ENCODE assay signal across 8 cellular contexts in the genomic region with DNA sequence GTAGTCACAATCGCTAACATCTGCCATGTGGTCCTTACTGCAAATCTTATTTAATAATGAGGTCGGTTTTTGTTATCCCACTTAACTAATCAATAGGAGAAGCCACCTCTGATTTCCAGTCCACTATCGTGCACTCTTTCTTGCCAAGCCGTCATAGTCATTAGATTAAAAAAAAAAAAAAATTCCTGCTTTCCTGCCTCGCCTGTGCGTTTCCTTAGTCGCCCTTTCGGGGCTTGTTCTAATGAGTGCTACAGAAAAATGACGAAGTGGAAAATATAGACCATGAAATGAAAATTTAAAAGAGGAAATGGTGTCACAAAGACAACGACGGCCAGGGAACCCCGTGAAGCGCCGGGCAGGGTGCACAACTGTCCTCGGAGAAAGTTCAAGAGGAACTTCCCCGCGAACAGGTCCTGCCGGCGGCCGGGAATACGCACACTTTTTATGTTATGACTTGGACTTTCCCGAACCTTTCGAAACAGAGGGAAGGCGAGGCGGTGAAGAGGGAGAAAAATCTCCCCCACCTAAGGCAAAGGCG. TPM values are rescaled to one million over a fixed set of nuclear protein-coding genes. Genes with fewer than 3 reads are reported as not detected.
DNase-seq lines count a peak whose midpoint lies in the region; ATAC-seq, FAIRE-seq and TF ChIP-seq lines count a peak whose summit lies in the region.

No MANE protein-coding gene starts in this region.

- H3K4me3 ChIP-seq in A549: peak overlapping the region; percentile 63
- peak overlapping the region; percentile 100 for H3K4me3 ChIP-seq in SJSA1
- peak overlapping the region; percentile 72 to 98 (median 78) for H3K4me3 ChIP-seq in HepG2 (replicated peaks in 1 of 3; ENCODE audit: insufficient read depth in 1 of 3, low read depth in 2 of 3, low read length in 3 of 3)

- no peak for TF ChIP-seq RAD21 in A549 (conservative IDR thresholded peaks at IDR 0.05 in 1 of 2, IDR thresholded peaks at IDR 0.05 in 1 of 2)
- TF ChIP-seq RAD21 in HepG2 (CRISPR knock-in tag; IDR thresholded peaks at IDR 0.05): no peak

- FAIRE-seq in A549 (lab: Jason Lieb, UNC) (no peak), HepG2 (lab: Jason Lieb, UNC) (no peak), H54 (lab: Jason Lieb, UNC) (no peak)

- peaks cover 7% of the 10 kb centered on the region for H3K36me3 ChIP-seq in SJSA1
- H3K36me3 ChIP-seq in HepG2 (replicated peaks in 1 of 2; ENCODE audit: control insufficient read depth in 1 of 2, insufficient read depth in 2 of 2, low read length in 2 of 2): 0 out of 5 replicates have a peak, but pooled peaks cover 0 to 2% of the 10 kb centered on the region in 2 experiments

- H2AFZ ChIP-seq in HepG2 (ENCODE audit: low read length): peak overlapping the region; percentile 84

- no peak for TF ChIP-seq CTCF in A549 (IDR thresholded peaks at IDR 0.05)
- TF ChIP-seq CTCF in HepG2 (CRISPR knock-in tag; IDR thresholded peaks at IDR 0.05): no peak

- DNase-seq in A549 (ENCODE audit: low read depth in 1 of 2, low spot score in 1 of 2) (no peak), SJSA1 (ENCODE audit: low read depth in 1 of 2, low spot score in 2 of 2) (peak; percentile 65 to 77), caudate nucleus (lab: John Stamatoyannopoulos, UW) (peak in 4 of 61 donors; percentile 24 to 69 (median 58)), HepG2 (ENCODE audit: low spot score) (peak; percentile 44), H54 (ENCODE audit: insufficient read length, low spot score) (no peak)
- DNase-seq in stimulated activated CD8-positive, alpha-beta memory T cell treated with anti-CD3 and anti-CD28 coated beads, Interleukin-7, amount 100 ng/mL, for 24 hours (ENCODE audit: low read depth): peak; percentile 35

- 7% methylated on average over 26 of the region's 26 CpGs for WGBS in A549 (ENCODE audit: missing lambda C conversion rate)
- WGBS in HepG2 (ENCODE audit: low lambda C conversion rate): 14% methylated on average over 22 of the region's 26 CpGs

- in situ Hi-C loops in HepG2 (cut with HindIII; ENCODE audit: extremely low pct_ligation_motif_present, low pct_unique_long_range_greater_than_20kb): no loop called here

- peaks cover 27% of the 10 kb centered on the region for H3K79me2 ChIP-seq in HepG2 (ENCODE audit: insufficient read depth, low read length)

- H3K27me3 ChIP-seq in SJSA1 (replicated peaks) (no peaks in the 10 kb centered on the region), HepG2 (ENCODE audit: control insufficient read depth in 1 of 2, insufficient read depth in 2 of 2, low read length in 2 of 2) (no peaks in the 10 kb centered on the region)

- H3K9me3 ChIP-seq in A549: no peaks in the 10 kb centered on the region
- H3K9me3 ChIP-seq in SJSA1 (replicated peaks): peaks cover 3% of the 10 kb centered on the region; the same call in 1 of the 2 replicates
- no peaks in the 10 kb centered on the region for H3K9me3 ChIP-seq in HepG2 (ENCODE audit: low read length)

- ATAC-seq in A549 (peak; percentile 37 to 57), GM18870 (IDR thresholded peaks at IDR 0.05; ENCODE audit: unreplicated experiment) (peak; percentile 8), HG03139 (IDR thresholded peaks at IDR 0.05; ENCODE audit: unreplicated experiment) (peak; percentile 11), HepG2 (peak; percentile 3; the same call in 1 of the 3 replicates)

- peaks cover 24% of the 10 kb centered on the region for H3K4me1 ChIP-seq in A549
- peaks cover 24% of the 10 kb centered on the region for H3K4me1 ChIP-seq in SJSA1 (replicated peaks)
- H3K4me1 ChIP-seq in HepG2 (ENCODE audit: insufficient read depth, low read length): peaks cover 52% of the 10 kb centered on the region

- H3K9ac ChIP-seq in HepG2 (ENCODE audit: insufficient read depth, low read depth, low read length): peak overlapping the region; percentile 96

- POLR2A ChIA-PET in A549 (lab: Yijun Ruan, JAX) (interaction anchor here (1.0 to 2.8 kb wide), 7 partner anchors 8 to 1346 kb away, joined by 3 to 64 read pairs (median 7); a partner anchor contains a TSS), HepG2 (lab: Yijun Ruan, JAX) (interaction anchor here (0.6 to 4.8 kb wide), 10 partner anchors 8 to 1317 kb away, joined by 3 to 32 read pairs (median 4); a partner anchor contains a TSS)

- H3K27ac ChIP-seq in A549 (peak overlapping the region; percentile 91 to 99), SJSA1 (peak overlapping the region; percentile 74), caudate nucleus (ENCODE audit: low read depth, low read length) (peak overlapping the region; percentile 87), HepG2 (ENCODE audit: extremely low read length, insufficient read depth, low read length) (peak overlapping the region; percentile 93)

- intact Hi-C loops in HepG2 (cut with micrococcal nuclease; ENCODE audit: unreplicated experiment): loop anchor here (2.0 kb wide), 1 partner anchor 45 kb away; no protein-coding TSS in a partner anchor

- no peak for TF ChIP-seq POLR2A in A549 (IDR thresholded peaks at IDR 0.05; ENCODE audit: low read length)
- TF ChIP-seq POLR2A in HepG2 (IDR thresholded peaks at IDR 0.05; ENCODE audit: insufficient read depth in 1 of 2, low read depth in 2 of 2, low read length in 2 of 2): no peak
- no peak for TF ChIP-seq POLR2A in H54 (IDR thresholded peaks at IDR 0.05; ENCODE audit: low read depth, low read length)

- CTCF ChIA-PET in A549 (lab: Yijun Ruan, JAX) (no interaction called here), HepG2 (lab: Yijun Ruan, JAX; ENCODE audit: low intra/inter-chr PET ratio, low total read pairs) (no interaction called here)

- 0 out of 2 replicates have a peak, but pooled peaks cover 9% of the 10 kb centered on the region for H4K20me1 ChIP-seq in HepG2 (ENCODE audit: insufficient read depth, low read length)

- TF ChIP-seq EP300 in A549 (IDR thresholded peaks at IDR 0.05) (no peak), HepG2 (IDR thresholded peaks at IDR 0.05; ENCODE audit: low read depth in 2 of 2, low read length in 2 of 2) (no peak), HepG2 (CRISPR knock-in tag; IDR thresholded peaks at IDR 0.05; ENCODE audit: borderline replicate concordance) (no peak)

- TSS peak; percentile 89 for BruUV-seq in HepG2 (replicated peaks; lab: Mats Ljungman, UMichigan)

- peak overlapping the region; percentile 96 for H3K4me2 ChIP-seq in A549
- peak overlapping the region; percentile 89 for H3K4me2 ChIP-seq in HepG2 (ENCODE audit: low read depth, low read length)

TF ChIP-seq in A549, 52 proteins besides CTCF, POLR2A, EP300 and RAD21 (continues in another document):
- TF ChIP-seq, protein P1, sequence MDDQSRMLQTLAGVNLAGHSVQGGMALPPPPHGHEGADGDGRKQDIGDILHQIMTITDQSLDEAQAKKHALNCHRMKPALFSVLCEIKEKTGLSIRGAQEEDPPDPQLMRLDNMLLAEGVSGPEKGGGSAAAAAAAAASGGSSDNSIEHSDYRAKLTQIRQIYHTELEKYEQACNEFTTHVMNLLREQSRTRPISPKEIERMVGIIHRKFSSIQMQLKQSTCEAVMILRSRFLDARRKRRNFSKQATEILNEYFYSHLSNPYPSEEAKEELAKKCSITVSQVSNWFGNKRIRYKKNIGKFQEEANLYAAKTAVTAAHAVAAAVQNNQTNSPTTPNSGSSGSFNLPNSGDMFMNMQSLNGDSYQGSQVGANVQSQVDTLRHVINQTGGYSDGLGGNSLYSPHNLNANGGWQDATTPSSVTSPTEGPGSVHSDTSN (IDR thresholded peaks at IDR 0.05): peak; percentile 39; the same call in 1 of the 2 replicates
- TF ChIP-seq ZSCAN20 (CRISPR knock-in tag; IDR thresholded peaks at IDR 0.05) (no peak), FOSB (CRISPR knock-in tag; IDR thresholded peaks at IDR 0.05) (no peak)

TF ChIP-seq in HepG2, 621 proteins besides CTCF, POLR2A, EP300 and RAD21 (continues in another document):
- TF ChIP-seq ZNF746 (CRISPR knock-in tag; IDR thresholded peaks at IDR 0.05) (peak; percentile 90; the same call in 1 of the 2 replicates), KMT2A (CRISPR knock-in tag; IDR thresholded peaks at IDR 0.05) (0 out of 2 replicates have a peak, but pooled peaks have one; percentile 25)

RNA-seq across cellular contexts. Expression of a gene that starts 0.3 kb away (rescaled TPM):
- polyA plus RNA-seq in A549 (2011; rRNA removed) (30.6 and 39.5 TPM in 2 replicates), A549 (2017; fragmentation: RNase III; extraction: RNeasy Plus Mini Kit Qiagen cat#74134 plus additional on column Dnase treatment) (31.7 to 33.7 TPM (median 33.3 TPM) in 3 replicates), HepG2 (2011; rRNA removed) (19.9 and 20.8 TPM in 2 replicates)
- 20.2 and 21.2 TPM in 2 replicates for polyA plus RNA-seq in A549 (2012; cell fraction: cytosol; rRNA removed)
- 30.0 and 39.2 TPM in 2 replicates for polyA plus RNA-seq in A549 (2012; cell fraction: nucleus; rRNA removed)
- polyA minus RNA-seq in A549 (2011; rRNA and poly(A)+ RNA removed): 24.9 and 30.8 TPM in 2 replicates
- total RNA-seq in SJSA1 (2014; rRNA removed; shearing (Covaris generic)): 38.4 and 41.9 TPM in 2 replicates
- total RNA-seq in HepG2 (2016; rRNA removed; fragmentation: Illumina TruSeq; extraction: Trizol): 28.6 and 31.9 TPM in 2 replicates
- 12.6 and 13.4 TPM in 2 replicates for total RNA-seq in HepG2 (2016; cell fraction: cytosol; rRNA removed; fragmentation: Illumina TruSeq; extraction: Trizol; ENCODE audit: low read depth)
- total RNA-seq in HepG2 (2016; cell fraction: insoluble cytoplasmic fraction; rRNA removed; fragmentation: Illumina TruSeq; extraction: Trizol): 28.3 and 34.5 TPM in 2 replicates
- 10.7 and 10.9 TPM in 2 replicates for total RNA-seq in HepG2 (2016; cell fraction: membrane; rRNA removed; fragmentation: Illumina TruSeq; extraction: Trizol)
- total RNA-seq in HepG2 (2016; cell fraction: nucleus; rRNA removed; fragmentation: Illumina TruSeq; extraction: Trizol): 22.7 and 23.6 TPM in 2 replicates
- 12.9 and 13.5 TPM in 2 replicates for polyA plus RNA-seq in HepG2 (2011; cell fraction: cytosol; rRNA removed)
- polyA plus RNA-seq in HepG2 (2011; cell fraction: nucleus; rRNA removed): 35.0 and 35.3 TPM in 2 replicates
- 20.2 and 23.0 TPM in 2 replicates for polyA plus RNA-seq in HepG2 (2012)
- polyA plus RNA-seq in HepG2 (2016; cell fraction: cytosol; fragmentation: Illumina TruSeq; extraction: Trizol; ENCODE audit: low read depth): 3.2 and 4.7 TPM in 2 replicates
- 29.3 and 30.1 TPM in 2 replicates for polyA plus RNA-seq in HepG2 (2016; cell fraction: insoluble cytoplasmic fraction; fragmentation: Illumina TruSeq; extraction: Trizol; ENCODE audit: low read depth)
- polyA plus RNA-seq in HepG2 (2016; cell fraction: membrane; fragmentation: Illumina TruSeq; extraction: Trizol; ENCODE audit: low read depth): 5.8 and 6.8 TPM in 2 replicates
- polyA plus RNA-seq in HepG2 (2016; cell fraction: nucleus; fragmentation: Illumina TruSeq; extraction: Trizol; ENCODE audit: insufficient read depth, low read depth): 41.0 and 41.7 TPM in 2 replicates
- 25.8 and 35.3 TPM in 2 replicates for polyA minus RNA-seq in HepG2 (2011; rRNA and poly(A)+ RNA removed; ENCODE audit: low replicate concordance)
- 10.6 and 11.2 TPM in 2 replicates for polyA minus RNA-seq in HepG2 (2011; cell fraction: cytosol; rRNA and poly(A)+ RNA removed)
- polyA minus RNA-seq in HepG2 (2011; cell fraction: nucleus; rRNA and poly(A)+ RNA removed): 20.7 and 28.1 TPM in 2 replicates

Comparison
In these comparisons a context has a peak if more than half of its experiments do, and no peak if none do; other contexts are left out.
1. DNase-seq: peak in SJSA1 (2 of 2), HepG2 (single experiment) and stimulated activated CD8-positive, alpha-beta memory T cell treated with anti-CD3 and anti-CD28 coated beads, Interleukin-7, amount 100 ng/mL, for 24 hours (single experiment); none in A549 (0 of 2) and H54 (single experiment).
2. Peak in every context shown above with its lines, with median percentiles within 50 percentile points of each other: ATAC-seq, H3K27ac ChIP-seq and H3K4me3 ChIP-seq.